In the genomic region with DNA sequence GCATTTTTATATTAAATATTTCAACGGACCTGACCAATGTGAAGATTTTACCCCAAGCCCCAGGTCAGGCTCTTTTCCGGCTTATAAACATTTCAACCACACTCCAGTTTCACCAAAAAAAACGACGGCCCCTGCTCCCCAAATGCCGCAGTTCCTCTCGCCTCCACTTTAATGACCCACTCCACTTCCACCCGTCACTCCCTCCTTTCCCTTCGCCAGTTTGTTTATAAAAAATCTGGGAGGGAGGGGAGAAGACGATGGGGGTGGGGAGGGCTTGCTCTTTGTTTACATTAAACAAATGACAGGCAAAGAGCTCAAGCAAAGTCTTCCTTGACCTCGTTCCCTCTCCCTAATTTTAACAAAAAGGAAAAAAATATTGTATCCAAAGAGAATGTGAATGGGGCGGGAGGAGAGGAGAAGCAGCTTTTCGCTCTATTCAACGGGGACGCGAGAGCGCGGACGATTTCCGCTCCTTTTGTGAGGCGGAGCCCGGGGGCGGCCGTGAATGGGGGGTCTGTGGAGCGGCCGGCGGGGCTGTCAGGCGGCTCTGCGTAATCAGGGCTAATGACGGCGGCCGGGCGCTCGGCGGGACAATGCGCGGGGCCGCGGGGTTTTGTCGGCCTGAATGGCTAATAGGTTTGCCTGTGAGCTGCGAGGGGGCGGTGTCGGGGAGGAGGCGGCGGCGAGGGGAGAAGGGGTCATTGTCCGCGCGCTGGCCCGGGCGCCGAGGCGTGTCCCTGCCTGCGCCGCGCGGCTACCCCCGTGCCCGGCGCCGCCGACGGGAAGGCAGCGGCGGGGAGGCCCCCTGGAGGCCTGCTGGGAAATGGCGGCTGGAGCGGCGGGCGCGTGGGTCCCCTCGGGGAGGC, we compare ENCODE assay signal across 8 cellular contexts. TPM values are rescaled to one million over a fixed set of nuclear protein-coding genes. Genes with fewer than 3 reads are reported as not detected.
DNase-seq lines count a peak whose midpoint lies in the region; ATAC-seq and TF ChIP-seq lines count a peak whose summit lies in the region.

No MANE protein-coding gene starts in this region.

- H3K4me3 Mint-ChIP-seq in activated CD4-positive, alpha-beta T cell treated with anti-CD3 and anti-CD28 coated beads, Interleukin-2, amount 10 ng/mL, durations not matched to agents 24 days and 14 days: peak overlapping the region; percentile 52

- intact Hi-C loops in activated CD4-positive, alpha-beta T cell treated with anti-CD3 and anti-CD28 coated beads, Interleukin-2, amount 10 ng/mL, durations not matched to agents 24 days and 14 days (cut with micrococcal nuclease): no loop called here
- intact Hi-C loops in left ventricle myocardium superior (cut with micrococcal nuclease): no loop called here

- H3K4me1 Mint-ChIP-seq in activated CD4-positive, alpha-beta T cell treated with anti-CD3 and anti-CD28 coated beads, Interleukin-2, amount 10 ng/mL, durations not matched to agents 24 days and 14 days: no peaks in the 10 kb centered on the region

- peak; percentile 68 for DNase-seq in activated CD4-positive, alpha-beta T cell treated with anti-CD3 and anti-CD28 coated beads, Interleukin-2, amount 10 ng/mL, durations not matched to agents 24 days and 14 days
- DNase-seq in activated CD4-positive, alpha-beta T cell treated with anti-CD3 and anti-CD28 coated beads, Interleukin-2, amount 50 U/mL, for 48 hours: no peak
- DNase-seq in WERI-Rb-1: peak; percentile 89
- DNase-seq in left ventricle myocardium superior: no peak
- peak; percentile 51 for DNase-seq in stimulated activated CD8-positive, alpha-beta memory T cell treated with anti-CD3 and anti-CD28 coated beads, Interleukin-4, amount 100 ng/mL, for 48 hours
- DNase-seq in RKO (ENCODE audit: low spot score): no peak

- peaks cover 15% of the 10 kb centered on the region for H3K9me3 ChIP-seq in WERI-Rb-1 (ENCODE audit: severe bottlenecking)

- peaks cover 7% of the 10 kb centered on the region for H3K9me3 Mint-ChIP-seq in activated CD4-positive, alpha-beta T cell treated with anti-CD3 and anti-CD28 coated beads, Interleukin-2, amount 10 ng/mL, durations not matched to agents 24 days and 14 days

- H3K4me3 ChIP-seq in WERI-Rb-1 (ENCODE audit: low read depth, low read length): peak overlapping the region; percentile 63

- peaks cover 61% of the 10 kb centered on the region for H3K27me3 Mint-ChIP-seq in activated CD4-positive, alpha-beta T cell treated with anti-CD3 and anti-CD28 coated beads, Interleukin-2, amount 10 ng/mL, durations not matched to agents 24 days and 14 days

- peak overlapping the region; percentile 77 for H3K27ac ChIP-seq in WERI-Rb-1

- H3K27ac Mint-ChIP-seq in activated CD4-positive, alpha-beta T cell treated with anti-CD3 and anti-CD28 coated beads, Interleukin-2, amount 10 ng/mL, durations not matched to agents 24 days and 14 days: no peak overlapping the region

- TF ChIP-seq CTCF in LNCAP (IDR thresholded peaks at IDR 0.05) (peak; percentile 62), WERI-Rb-1 (IDR thresholded peaks at IDR 0.05; ENCODE audit: low read depth, low read length) (peak; percentile 37)

- peak; percentile 17 for ATAC-seq in left ventricle myocardium superior
- no peak for ATAC-seq in GM21576 (IDR thresholded peaks at IDR 0.05; ENCODE audit: unreplicated experiment)

- H3K36me3 ChIP-seq in WERI-Rb-1: no peaks in the 10 kb centered on the region; the same call in 1 of the 2 replicates

- H3K27me3 ChIP-seq in WERI-Rb-1 (ENCODE audit: insufficient read depth, low read depth, severe bottlenecking): no peaks in the 10 kb centered on the region

- H3K36me3 Mint-ChIP-seq in activated CD4-positive, alpha-beta T cell treated with anti-CD3 and anti-CD28 coated beads, Interleukin-2, amount 10 ng/mL, durations not matched to agents 24 days and 14 days (ENCODE audit: low read depth): no peaks in the 10 kb centered on the region

RNA-seq across cellular contexts. Expression of a gene that starts 5.7 kb away (rescaled TPM):
- not detected in 2 replicates for total RNA-seq in activated CD4-positive, alpha-beta T cell treated with anti-CD3 and anti-CD28 coated beads, Interleukin-2, amount 10 ng/mL, durations not matched to agents 24 days and 14 days
- total RNA-seq in left ventricle myocardium superior: not detected

RNA-seq across cellular contexts. Expression of a gene that starts 28.7 kb away (rescaled TPM):
- total RNA-seq in activated CD4-positive, alpha-beta T cell treated with anti-CD3 and anti-CD28 coated beads, Interleukin-2, amount 10 ng/mL, durations not matched to agents 24 days and 14 days: not detected in 2 replicates
- not detected for total RNA-seq in left ventricle myocardium superior

Comparison
In these comparisons a context has a peak if more than half of its experiments do, and no peak if none do; other contexts are left out.
1. DNase-seq: peak in activated CD4-positive, alpha-beta T cell treated with anti-CD3 and anti-CD28 coated beads, Interleukin-2, amount 10 ng/mL, durations not matched to agents 24 days and 14 days (single experiment), WERI-Rb-1 (single experiment) and stimulated activated CD8-positive, alpha-beta memory T cell treated with anti-CD3 and anti-CD28 coated beads, Interleukin-4, amount 100 ng/mL, for 48 hours (single experiment); none in activated CD4-positive, alpha-beta T cell treated with anti-CD3 and anti-CD28 coated beads, Interleukin-2, amount 50 U/mL, for 48 hours (0 of 2), left ventricle myocardium superior (single experiment) and RKO (single experiment).